In genomic region chr2:102335871-102336366, GRCh38 we compare ENCODE assay signal across 1 cellular context.
TF ChIP-seq lines count a peak whose summit lies in the region.

No MANE protein-coding gene starts in this region.

TF ChIP-seq in K562, 482 proteins besides CTCF, POLR2A, EP300 and RAD21 (continued from another document and continues in another):
- TF ChIP-seq MGA (IDR thresholded peaks at IDR 0.05), result no peak; the same call in 1 of the 2 replicates
- TF ChIP-seq ETV6 (IDR thresholded peaks at IDR 0.05; ENCODE audit: borderline replicate concordance in 1 of 2, low read depth in 2 of 2, low read length in 1 of 2), result peak in 1 of 2 experiments; percentile 82; a peak in 1 of 4 replicates
- TF ChIP-seq ETV6 (CRISPR knock-in tag; IDR thresholded peaks at IDR 0.05; ENCODE audit: borderline replicate concordance), result no peak
- TF ChIP-seq ZNF695 (CRISPR knock-in tag; IDR thresholded peaks at IDR 0.05), result no peak
- TF ChIP-seq SRSF7 (optimal IDR thresholded peaks at IDR 0.05; ENCODE audit: low read depth, low read length), result no peak
- TF ChIP-seq DACH1 (IDR thresholded peaks at IDR 0.05; ENCODE audit: partially characterized antibody), result peak; percentile 86
- TF ChIP-seq FOXA3 (CRISPR knock-in tag; conservative IDR thresholded peaks at IDR 0.05 in 1 of 2, IDR thresholded peaks at IDR 0.05 in 1 of 2), result no peak
- TF ChIP-seq MBD1 (CRISPR knock-in tag; IDR thresholded peaks at IDR 0.05), result no peak
- no peak for TF ChIP-seq STAT5B (CRISPR knock-in tag; IDR thresholded peaks at IDR 0.05)
- TF ChIP-seq ARHGAP35 (IDR thresholded peaks at IDR 0.05; ENCODE audit: partially characterized antibody), result no peak
- 0 out of 2 replicates have a peak, but pooled peaks have one; percentile 77 for TF ChIP-seq ZBTB2 (IDR thresholded peaks at IDR 0.05)
- TF ChIP-seq ZNF589 (CRISPR knock-in tag; IDR thresholded peaks at IDR 0.05; ENCODE audit: low read depth), result peak; percentile 83; the same call in 1 of the 2 replicates
- TF ChIP-seq, protein P1, sequence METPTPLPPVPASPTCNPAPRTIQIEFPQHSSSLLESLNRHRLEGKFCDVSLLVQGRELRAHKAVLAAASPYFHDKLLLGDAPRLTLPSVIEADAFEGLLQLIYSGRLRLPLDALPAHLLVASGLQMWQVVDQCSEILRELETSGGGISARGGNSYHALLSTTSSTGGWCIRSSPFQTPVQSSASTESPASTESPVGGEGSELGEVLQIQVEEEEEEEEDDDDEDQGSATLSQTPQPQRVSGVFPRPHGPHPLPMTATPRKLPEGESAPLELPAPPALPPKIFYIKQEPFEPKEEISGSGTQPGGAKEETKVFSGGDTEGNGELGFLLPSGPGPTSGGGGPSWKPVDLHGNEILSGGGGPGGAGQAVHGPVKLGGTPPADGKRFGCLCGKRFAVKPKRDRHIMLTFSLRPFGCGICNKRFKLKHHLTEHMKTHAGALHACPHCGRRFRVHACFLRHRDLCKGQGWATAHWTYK (CRISPR knock-in tag; IDR thresholded peaks at IDR 0.05), result 0 out of 2 replicates have a peak, but pooled peaks have one; percentile 36
- TF ChIP-seq HMG20B (CRISPR knock-in tag; IDR thresholded peaks at IDR 0.05), result no peak
- 0 out of 2 replicates have a peak, but pooled peaks have one; percentile 36 for TF ChIP-seq ZNF445 (CRISPR knock-in tag; IDR thresholded peaks at IDR 0.05; ENCODE audit: low read depth)
- TF ChIP-seq CBX5 (IDR thresholded peaks at IDR 0.05; ENCODE audit: borderline replicate concordance, low read depth), result peak; percentile 59; the same call in 1 of the 2 replicates
- TF ChIP-seq OTX1 (CRISPR knock-in tag; IDR thresholded peaks at IDR 0.05), result no peak
- no peak for TF ChIP-seq ZC3H11A (IDR thresholded peaks at IDR 0.05; ENCODE audit: low read depth, low read length)
- TF ChIP-seq ZBTB1 (CRISPR knock-in tag; IDR thresholded peaks at IDR 0.05; ENCODE audit: borderline replicate concordance, low read depth), result no peak
- peak; percentile 79; the same call in 1 of the 2 replicates for TF ChIP-seq EHMT2 (IDR thresholded peaks at IDR 0.05)
- TF ChIP-seq POU5F1 (IDR thresholded peaks at IDR 0.05; ENCODE audit: borderline replicate concordance, low read depth, low read length, partially characterized antibody), result no peak
- TF ChIP-seq, protein P2, sequence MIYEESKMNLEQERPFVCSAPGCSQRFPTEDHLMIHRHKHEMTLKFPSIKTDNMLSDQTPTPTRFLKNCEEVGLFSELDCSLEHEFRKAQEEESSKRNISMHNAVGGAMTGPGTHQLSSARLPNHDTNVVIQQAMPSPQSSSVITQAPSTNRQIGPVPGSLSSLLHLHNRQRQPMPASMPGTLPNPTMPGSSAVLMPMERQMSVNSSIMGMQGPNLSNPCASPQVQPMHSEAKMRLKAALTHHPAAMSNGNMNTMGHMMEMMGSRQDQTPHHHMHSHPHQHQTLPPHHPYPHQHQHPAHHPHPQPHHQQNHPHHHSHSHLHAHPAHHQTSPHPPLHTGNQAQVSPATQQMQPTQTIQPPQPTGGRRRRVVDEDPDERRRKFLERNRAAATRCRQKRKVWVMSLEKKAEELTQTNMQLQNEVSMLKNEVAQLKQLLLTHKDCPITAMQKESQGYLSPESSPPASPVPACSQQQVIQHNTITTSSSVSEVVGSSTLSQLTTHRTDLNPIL (CRISPR knock-in tag; IDR thresholded peaks at IDR 0.05), result no peak
- TF ChIP-seq, protein P3, sequence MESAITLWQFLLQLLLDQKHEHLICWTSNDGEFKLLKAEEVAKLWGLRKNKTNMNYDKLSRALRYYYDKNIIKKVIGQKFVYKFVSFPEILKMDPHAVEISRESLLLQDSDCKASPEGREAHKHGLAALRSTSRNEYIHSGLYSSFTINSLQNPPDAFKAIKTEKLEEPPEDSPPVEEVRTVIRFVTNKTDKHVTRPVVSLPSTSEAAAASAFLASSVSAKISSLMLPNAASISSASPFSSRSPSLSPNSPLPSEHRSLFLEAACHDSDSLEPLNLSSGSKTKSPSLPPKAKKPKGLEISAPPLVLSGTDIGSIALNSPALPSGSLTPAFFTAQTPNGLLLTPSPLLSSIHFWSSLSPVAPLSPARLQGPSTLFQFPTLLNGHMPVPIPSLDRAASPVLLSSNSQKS (CRISPR knock-in tag; IDR thresholded peaks at IDR 0.05), result no peak
- peak; percentile 71; the same call in 1 of the 2 replicates for TF ChIP-seq MEF2D (tag; conservative IDR thresholded peaks at IDR 0.05; ENCODE audit: low read depth)
- no peak for TF ChIP-seq ZNF280B (CRISPR knock-in tag; IDR thresholded peaks at IDR 0.05)
- TF ChIP-seq ZZZ3 (IDR thresholded peaks at IDR 0.05), result no peak
- TF ChIP-seq LEF1 (IDR thresholded peaks at IDR 0.05), result peak; percentile 94
- TF ChIP-seq, protein P4, sequence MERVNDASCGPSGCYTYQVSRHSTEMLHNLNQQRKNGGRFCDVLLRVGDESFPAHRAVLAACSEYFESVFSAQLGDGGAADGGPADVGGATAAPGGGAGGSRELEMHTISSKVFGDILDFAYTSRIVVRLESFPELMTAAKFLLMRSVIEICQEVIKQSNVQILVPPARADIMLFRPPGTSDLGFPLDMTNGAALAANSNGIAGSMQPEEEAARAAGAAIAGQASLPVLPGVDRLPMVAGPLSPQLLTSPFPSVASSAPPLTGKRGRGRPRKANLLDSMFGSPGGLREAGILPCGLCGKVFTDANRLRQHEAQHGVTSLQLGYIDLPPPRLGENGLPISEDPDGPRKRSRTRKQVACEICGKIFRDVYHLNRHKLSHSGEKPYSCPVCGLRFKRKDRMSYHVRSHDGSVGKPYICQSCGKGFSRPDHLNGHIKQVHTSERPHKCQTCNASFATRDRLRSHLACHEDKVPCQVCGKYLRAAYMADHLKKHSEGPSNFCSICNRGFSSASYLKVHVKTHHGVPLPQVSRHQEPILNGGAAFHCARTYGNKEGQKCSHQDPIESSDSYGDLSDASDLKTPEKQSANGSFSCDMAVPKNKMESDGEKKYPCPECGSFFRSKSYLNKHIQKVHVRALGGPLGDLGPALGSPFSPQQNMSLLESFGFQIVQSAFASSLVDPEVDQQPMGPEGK (CRISPR knock-in tag; IDR thresholded peaks at IDR 0.05; ENCODE audit: borderline replicate concordance), result 0 out of 2 replicates have a peak, but pooled peaks have one; percentile 64
- 0 out of 2 replicates have a peak, but pooled peaks have one; percentile 34 for TF ChIP-seq CBFB (CRISPR knock-in tag; IDR thresholded peaks at IDR 0.05)
- TF ChIP-seq NR4A1 (CRISPR knock-in tag; IDR thresholded peaks at IDR 0.05), result no peak
- TF ChIP-seq NR4A1 (tag; IDR thresholded peaks at IDR 0.05), result peak; percentile 67; the same call in 1 of the 2 replicates
- TF ChIP-seq ZNF561 (CRISPR knock-in tag; conservative IDR thresholded peaks at IDR 0.05), result no peak
- no peak for TF ChIP-seq NR1H2 (CRISPR knock-in tag; IDR thresholded peaks at IDR 0.05)
- no peak for TF ChIP-seq PCBP1 (IDR thresholded peaks at IDR 0.05; ENCODE audit: low read depth, low read length, poor library complexity, severe bottlenecking)
- peak; percentile 77 to 91; a peak in 3 of 4 replicates for TF ChIP-seq HDAC1 (IDR thresholded peaks at IDR 0.05)
- peak; percentile 85 for TF ChIP-seq MTA3 (IDR thresholded peaks at IDR 0.05; ENCODE audit: borderline replicate concordance)
- no peak for TF ChIP-seq U2AF2 (optimal IDR thresholded peaks at IDR 0.05; ENCODE audit: low read depth, low read length)
